10 cellular contexts compared by ENCODE assay signal in the genomic region with DNA sequence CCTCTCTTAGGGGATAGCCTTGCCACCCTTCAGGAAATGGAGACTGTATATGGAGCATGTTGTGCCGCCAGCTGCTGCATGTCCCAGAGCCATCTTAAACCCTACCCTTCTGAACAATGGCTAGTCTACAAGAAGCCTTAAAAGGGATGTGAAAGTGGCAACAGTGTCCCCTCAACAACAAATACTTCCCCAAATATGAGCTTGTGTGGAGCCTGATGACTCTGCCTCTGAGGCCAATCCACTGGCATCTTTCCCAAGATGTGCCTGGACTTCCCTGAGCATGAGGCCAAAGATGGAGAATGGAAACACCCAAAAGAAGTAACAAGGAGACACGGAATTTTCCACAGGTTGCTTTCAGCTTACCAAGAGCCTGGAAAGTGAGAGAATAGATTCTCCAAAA. TPM values are rescaled to one million over a fixed set of nuclear protein-coding genes. Genes with fewer than 3 reads are reported as not detected.
DNase-seq lines count a peak whose midpoint lies in the region; ATAC-seq and TF ChIP-seq lines count a peak whose summit lies in the region.
"Had no signal": no experiment of that assay in that cellular context is flagged by ENCODE, and none has a peak within 500 bp of the region (broad histone marks: within the 10 kb centered on the region; RNA-seq: fewer than 3 reads in every experiment).

No MANE protein-coding gene starts in this region.

- peak; percentile 35 for DNase-seq in putamen (ENCODE audit: low spot score)
- no peak for DNase-seq in T-helper 9 cell
- DNase-seq in endothelial cell (ENCODE audit: low spot score) = no peak
- no peak for DNase-seq in AG08396 (ENCODE audit: low spot score)
- DNase-seq: activated effector memory CD4-positive, alpha-beta T cell treated with anti-CD3 and anti-CD28 coated beads, Interleukin-2, amount 50 U/mL, for 16 hours had no signal

- H3K27ac ChIP-seq in cingulate gyrus (ENCODE audit: low read depth, low read length) = peak overlapping the region; percentile 29

- peaks cover 3% of the 10 kb centered on the region for H3K27me3 Mint-ChIP-seq in endothelial cell (ENCODE audit: unreplicated experiment)

- no peak for TF ChIP-seq CTCF in endothelial cell (IDR thresholded peaks at IDR 0.05; ENCODE audit: unreplicated experiment)

- no peaks in the 10 kb centered on the region for H3K9me3 Mint-ChIP-seq in endothelial cell (ENCODE audit: unreplicated experiment)

- no peak overlapping the region for H3K4me3 Mint-ChIP-seq in endothelial cell (ENCODE audit: unreplicated experiment)

- no peak overlapping the region for H3K27ac Mint-ChIP-seq in endothelial cell (ENCODE audit: unreplicated experiment)

- no peaks in the 10 kb centered on the region for H3K36me3 Mint-ChIP-seq in endothelial cell (ENCODE audit: low read depth, unreplicated experiment)

- peak; percentile 63 for ATAC-seq in GM18868 (IDR thresholded peaks at IDR 0.05; ENCODE audit: unreplicated experiment)
- peak; percentile 45 for ATAC-seq in HG03280 (IDR thresholded peaks at IDR 0.05; ENCODE audit: unreplicated experiment)
- no peak for ATAC-seq in GM18870 (IDR thresholded peaks at IDR 0.05; ENCODE audit: unreplicated experiment)

- H3K4me1 Mint-ChIP-seq in endothelial cell (ENCODE audit: unreplicated experiment) = peaks cover 15% of the 10 kb centered on the region

RNA-seq across cellular contexts. Expression of gene MS4A7, which starts 0.6 kb away (rescaled TPM):
- total RNA-seq in endothelial cell (ENCODE audit: unreplicated experiment) = not detected

RNA-seq across cellular contexts. Expression of gene MS4A14, which starts 18.5 kb away (rescaled TPM):
- not detected for total RNA-seq in endothelial cell (ENCODE audit: unreplicated experiment)

RNA-seq across cellular contexts. Expression of gene MS4A6E, which starts 50.7 kb away (rescaled TPM):
- total RNA-seq in endothelial cell (ENCODE audit: unreplicated experiment) = not detected
- total RNA-seq: thoracic aorta had no signal

RNA-seq across cellular contexts. Expression of gene MS4A5, which starts 51.6 kb away (rescaled TPM):
- not detected for total RNA-seq in endothelial cell (ENCODE audit: unreplicated experiment)
- total RNA-seq: thoracic aorta had no signal
